ENCODE assay signal across 13 cellular contexts in genomic region chr6:53465732-53466131, GRCh38.
DNase-seq lines count a peak whose midpoint lies in the region; ATAC-seq and TF ChIP-seq lines count a peak whose summit lies in the region.
"Had no signal": no experiment of that assay in that cellular context is flagged by ENCODE, and none has a peak within 500 bp of the region (broad histone marks: within the 10 kb centered on the region; RNA-seq: fewer than 3 reads in every experiment).

No MANE protein-coding gene starts in this region.

- H3K36me3 ChIP-seq in Caco-2 (ENCODE audit: control insufficient read depth, insufficient read depth, low read length) (no peaks in the 10 kb centered on the region), neuronal stem cell (replicated peaks in 1 of 2; ENCODE audit: control insufficient read depth in 2 of 2, insufficient read depth in 2 of 2, low read length in 2 of 2) (no peaks in the 10 kb centered on the region)
- no peaks in the 10 kb centered on the region for H3K36me3 ChIP-seq in effector memory CD4-positive, alpha-beta T cell (ENCODE audit: control insufficient read depth, insufficient read depth, low read length)

- H2BK120ac ChIP-seq in neuronal stem cell (ENCODE audit: low read depth, low read length), result no peak overlapping the region

- no peaks in the 10 kb centered on the region for H3K36me3 Mint-ChIP-seq in Caco-2 (ENCODE audit: insufficient read depth, unreplicated experiment)
- no peaks in the 10 kb centered on the region for H3K36me3 Mint-ChIP-seq in natural killer cell treated with Interleukin-12 subunit alpha and Interleukin-12 subunit beta and Interleukin-15 and Interleukin-18, amount 100 ng/mL, for 72 hours
- H3K36me3 Mint-ChIP-seq: activated naive CD8-positive, alpha-beta T cell had no signal

- H3K4me2 ChIP-seq in neuronal stem cell (ENCODE audit: insufficient read depth, low read length, poor library complexity, severe bottlenecking), result no peak overlapping the region

- no peak overlapping the region for H2AFZ ChIP-seq in neuronal stem cell (ENCODE audit: low read length)

- H3K79me1 ChIP-seq in neuronal stem cell (ENCODE audit: low read depth, low read length), result no peaks in the 10 kb centered on the region

- 0 out of 2 replicates have a peak, but pooled peaks cover 5% of the 10 kb centered on the region for H3K4me1 ChIP-seq in Caco-2
- no peaks in the 10 kb centered on the region for H3K4me1 ChIP-seq in neuronal stem cell (ENCODE audit: control insufficient read depth in 2 of 2, insufficient read depth in 1 of 2, low read depth in 1 of 2, low read length in 2 of 2)
- no peaks in the 10 kb centered on the region for H3K4me1 ChIP-seq in effector memory CD4-positive, alpha-beta T cell (ENCODE audit: control insufficient read depth, insufficient read depth, low read length, poor library complexity, severe bottlenecking)

- H3K27ac Mint-ChIP-seq in Caco-2 (ENCODE audit: unreplicated experiment), result no peak overlapping the region
- peak overlapping the region in 1 of 2 donors; percentile 20 for H3K27ac Mint-ChIP-seq in natural killer cell treated with Interleukin-12 subunit alpha and Interleukin-12 subunit beta and Interleukin-15 and Interleukin-18, amount 100 ng/mL, for 72 hours
- H3K27ac Mint-ChIP-seq: activated naive CD8-positive, alpha-beta T cell; dendritic cell treated with granulocyte-macrophage colony-stimulating factor and Interleukin-4, amounts not matched to agents 40 ng/mL and 50 ng/mL, for 4 days had no signal

- no peak overlapping the region for H2BK15ac ChIP-seq in neuronal stem cell (ENCODE audit: low read length)

- H3K18ac ChIP-seq in neuronal stem cell (ENCODE audit: low read length), result no peak overlapping the region

- no peak overlapping the region for H3K23ac ChIP-seq in neuronal stem cell (ENCODE audit: low read depth, low read length, poor library complexity)

- H3K27me3 ChIP-seq in Caco-2 (replicated peaks; ENCODE audit: control insufficient read depth, insufficient read depth, low read length), result no peaks in the 10 kb centered on the region
- H3K27me3 ChIP-seq in neuronal stem cell (ENCODE audit: control insufficient read depth in 3 of 3, insufficient read depth in 3 of 3, low read depth in 1 of 3, low read length in 3 of 3), result peaks cover 0 to 4% (median 0%) of the 10 kb centered on the region in 3 experiments
- no peaks in the 10 kb centered on the region for H3K27me3 ChIP-seq in effector memory CD4-positive, alpha-beta T cell (replicated peaks; ENCODE audit: control insufficient read depth, insufficient read depth, low read length, poor library complexity, severe bottlenecking)

- DNase-seq in Caco-2 (peak; percentile 18 to 53), NCI-H226 (peak; percentile 65), epithelial cell of prostate (ENCODE audit: low read depth, low spot score) (peak; percentile 43), neuronal stem cell (ENCODE audit: low spot score) (no peak), NCI-H2029 (lab: John Stamatoyannopoulos, UW) (no peak)
- no peak for DNase-seq in effector memory CD4-positive, alpha-beta T cell
- DNase-seq in natural killer cell treated with Interleukin-12 subunit alpha and Interleukin-12 subunit beta and Interleukin-15 and Interleukin-18, amount 100 ng/mL, for 72 hours (ENCODE audit: low spot score), result no peak
- DNase-seq: AML-193, GDM1, KG1 had no signal

- CTCF ChIA-PET in Caco-2 (lab: Charles Lee), result interaction anchor here (0.7 kb wide), 1 partner anchor 106 kb away, joined by 3 read pairs; no protein-coding TSS in a partner anchor

- no CpG with 5 or more reads among the region's 5 CpGs for WGBS in neuronal stem cell (ENCODE audit: extremely low coverage in 2 of 2, insufficient read length in 2 of 2, insufficient replicate concordance in 1 of 2), 2 donors

- no peak overlapping the region for H2BK5ac ChIP-seq in neuronal stem cell (ENCODE audit: low read length)

- no TSS peak for BruUV-seq in Caco-2 (replicated peaks; lab: Mats Ljungman, UMichigan)

- ATAC-seq in natural killer cell treated with Interleukin-12 subunit alpha and Interleukin-12 subunit beta and Interleukin-15 and Interleukin-18, amount 100 ng/mL, for 72 hours, result no peak
- ATAC-seq in HG03139 (IDR thresholded peaks at IDR 0.05; ENCODE audit: unreplicated experiment), result no peak

- POLR2A ChIA-PET in Caco-2 (lab: Charles Lee), result interaction anchor here (0.6 kb wide), 1 partner anchor 328 kb away, joined by 3 read pairs; no protein-coding TSS in a partner anchor

- no peaks in the 10 kb centered on the region for H3K9me3 ChIP-seq in Caco-2
- H3K9me3 ChIP-seq in neuronal stem cell (replicated peaks in 1 of 2; ENCODE audit: control insufficient read depth in 2 of 2, insufficient read depth in 1 of 2, low read depth in 1 of 2, low read length in 2 of 2), result no peaks in the 10 kb centered on the region
- H3K9me3 ChIP-seq in effector memory CD4-positive, alpha-beta T cell (ENCODE audit: control insufficient read depth, low read length), result no peaks in the 10 kb centered on the region

- no peak overlapping the region for H2AK5ac ChIP-seq in neuronal stem cell (ENCODE audit: low read depth, low read length)

- intact Hi-C loops in Caco-2 (cut with micrococcal nuclease; ENCODE audit: unreplicated experiment), result no loop called here

- no peak overlapping the region for H4K8ac ChIP-seq in neuronal stem cell (ENCODE audit: low read depth, low read length)

- no peak for TF ChIP-seq CTCF in Caco-2 (IDR thresholded peaks at IDR 0.05; ENCODE audit: insufficient read depth in 1 of 2, low read depth in 1 of 2, low read length in 1 of 2, severe bottlenecking in 1 of 2, unreplicated experiment in 1 of 2)

- H2BK12ac ChIP-seq in neuronal stem cell (ENCODE audit: low read length), result no peak overlapping the region

- no peak overlapping the region for H3K4ac ChIP-seq in neuronal stem cell (ENCODE audit: low read length)

- H3K27me3 Mint-ChIP-seq in Caco-2 (ENCODE audit: insufficient read depth, unreplicated experiment), result peaks cover 4% of the 10 kb centered on the region
- H3K27me3 Mint-ChIP-seq in natural killer cell treated with Interleukin-12 subunit alpha and Interleukin-12 subunit beta and Interleukin-15 and Interleukin-18, amount 100 ng/mL, for 72 hours, result peaks cover 7 to 21% of the 10 kb centered on the region in 2 donors
- H3K27me3 Mint-ChIP-seq: activated naive CD8-positive, alpha-beta T cell; dendritic cell treated with granulocyte-macrophage colony-stimulating factor and Interleukin-4, amounts not matched to agents 40 ng/mL and 50 ng/mL, for 4 days had no signal

- no peaks in the 10 kb centered on the region for H3K9me3 Mint-ChIP-seq in Caco-2 (ENCODE audit: unreplicated experiment)
- H3K9me3 Mint-ChIP-seq in natural killer cell treated with Interleukin-12 subunit alpha and Interleukin-12 subunit beta and Interleukin-15 and Interleukin-18, amount 100 ng/mL, for 72 hours, result no peaks in the 10 kb centered on the region
- H3K9me3 Mint-ChIP-seq: dendritic cell treated with granulocyte-macrophage colony-stimulating factor and Interleukin-4, amounts not matched to agents 40 ng/mL and 50 ng/mL, for 4 days had no signal

- H3K4me3 ChIP-seq in Caco-2 (ENCODE audit: low read depth, low read length) (no peak overlapping the region), neuronal stem cell (ENCODE audit: low read length in 2 of 2) (no peak overlapping the region)
- H3K4me3 ChIP-seq in effector memory CD4-positive, alpha-beta T cell (ENCODE audit: insufficient read depth, low read depth, low read length, poor library complexity, severe bottlenecking), result no peak overlapping the region

- H3K14ac ChIP-seq in neuronal stem cell (ENCODE audit: low read length), result peak overlapping the region; percentile 75

- H3K4me3 Mint-ChIP-seq in Caco-2 (ENCODE audit: unreplicated experiment), result no peak overlapping the region
- no peak overlapping the region for H3K4me3 Mint-ChIP-seq in natural killer cell treated with Interleukin-12 subunit alpha and Interleukin-12 subunit beta and Interleukin-15 and Interleukin-18, amount 100 ng/mL, for 72 hours
- H3K4me3 Mint-ChIP-seq: activated naive CD8-positive, alpha-beta T cell; dendritic cell treated with granulocyte-macrophage colony-stimulating factor and Interleukin-4, amounts not matched to agents 40 ng/mL and 50 ng/mL, for 4 days had no signal

- H4K91ac ChIP-seq in neuronal stem cell (ENCODE audit: low read depth, low read length, poor library complexity), result no peak overlapping the region

- H3K4me1 Mint-ChIP-seq in Caco-2 (ENCODE audit: low read depth, unreplicated experiment), result peaks cover 20% of the 10 kb centered on the region
- peaks cover 0 to 12% of the 10 kb centered on the region in 2 donors for H3K4me1 Mint-ChIP-seq in natural killer cell treated with Interleukin-12 subunit alpha and Interleukin-12 subunit beta and Interleukin-15 and Interleukin-18, amount 100 ng/mL, for 72 hours (ENCODE audit: low read depth in 2 of 2)

- no peak overlapping the region for H3K9ac ChIP-seq in neuronal stem cell (ENCODE audit: low read depth, low read length, poor library complexity)

- H3K27ac ChIP-seq in epithelial cell of prostate, result peak overlapping the region; percentile 62
- no peak overlapping the region for H3K27ac ChIP-seq in neuronal stem cell (replicated peaks; ENCODE audit: low read length)
- no peak overlapping the region for H3K27ac ChIP-seq in effector memory CD4-positive, alpha-beta T cell (ENCODE audit: insufficient read depth, low read length, poor library complexity, severe bottlenecking)

Comparison
In these comparisons a context has a peak if more than half of its experiments do, and no peak if none do; other contexts are left out.
1. DNase-seq: peak in Caco-2 (2 of 2), NCI-H226 (single experiment) and epithelial cell of prostate (single experiment); none in neuronal stem cell (single experiment), effector memory CD4-positive, alpha-beta T cell (0 of 3), natural killer cell treated with Interleukin-12 subunit alpha and Interleukin-12 subunit beta and Interleukin-15 and Interleukin-18, amount 100 ng/mL, for 72 hours (single experiment) and NCI-H2029 (single experiment).